Comparison of ENCODE assay signal across 28 cellular contexts in genomic region chr15:62491642-62492041, GRCh38.
A peak's percentile ranks its signal among the peaks of the same experiment; 100 is the strongest.
DNase-seq lines count a peak whose midpoint lies in the region; ATAC-seq, FAIRE-seq and TF ChIP-seq lines count a peak whose summit lies in the region.
"Had no signal": no experiment of that assay in that cellular context is flagged by ENCODE, and none has a peak within 500 bp of the region (broad histone marks: within the 10 kb centered on the region; RNA-seq: fewer than 3 reads in every experiment).

No MANE protein-coding gene starts in this region.

- H3K4ac ChIP-seq in trophoblast cell (ENCODE audit: low read depth, low read length): no peak overlapping the region

- H4K91ac ChIP-seq in trophoblast cell (ENCODE audit: low read depth, low read length): no peak overlapping the region

- H3K36me3 Mint-ChIP-seq in astrocyte (ENCODE audit: low read depth, unreplicated experiment): no peaks in the 10 kb centered on the region
- H3K36me3 Mint-ChIP-seq: activated naive CD8-positive, alpha-beta T cell; CD4-positive, alpha-beta memory T cell had no signal

- H3K27ac Mint-ChIP-seq in astrocyte (ENCODE audit: unreplicated experiment): peak overlapping the region; percentile 3
- H3K27ac Mint-ChIP-seq: activated CD8-positive, alpha-beta T cell treated with anti-CD3 and anti-CD28 coated beads, Interleukin-2, amount 10 ng/mL, durations not matched to agents 7 days and 5 days; activated naive CD8-positive, alpha-beta T cell; activated T-helper 2 cell treated with anti-CD3 and anti-CD28 coated beads, Interferon-gamma antibody, Interleukin-2, Interleukin-4, amounts not matched to agents 10 μg/mL and 5 μg/mL and 100 μg/mL, durations not matched to agents 14 hours and 24 hours and 36 hours; CD4-positive, alpha-beta memory T cell had no signal

- no CpG with 5 or more reads among the region's 2 CpGs for whole genome bisulfite sequencing in trophoblast cell (ENCODE audit: extremely low coverage, insufficient coverage, insufficient read length)

- H3K27me3 ChIP-seq in astrocyte (ENCODE audit: insufficient read depth, low read length) (no peaks in the 10 kb centered on the region), trophoblast cell (ENCODE audit: insufficient read depth, low read length) (no peaks in the 10 kb centered on the region)
- H3K27me3 ChIP-seq: body of pancreas, neutrophil, vagina had no signal

- no peak overlapping the region for H3K14ac ChIP-seq in trophoblast cell (ENCODE audit: low read length)

- no peak overlapping the region for H2BK5ac ChIP-seq in trophoblast cell (ENCODE audit: low read depth, low read length, poor library complexity)

- H3K9me3 Mint-ChIP-seq in astrocyte (ENCODE audit: unreplicated experiment): peaks cover 2% of the 10 kb centered on the region
- H3K9me3 Mint-ChIP-seq: activated T-helper 2 cell treated with anti-CD3 and anti-CD28 coated beads, Interferon-gamma antibody, Interleukin-2, Interleukin-4, amounts not matched to agents 10 μg/mL and 5 μg/mL and 100 μg/mL, durations not matched to agents 14 hours and 24 hours and 36 hours; CD4-positive, alpha-beta memory T cell had no signal

- no peak overlapping the region for H3K4me2 ChIP-seq in astrocyte (ENCODE audit: low read length)
- no peak overlapping the region for H3K4me2 ChIP-seq in trophoblast cell (ENCODE audit: low read length)

- no peaks in the 10 kb centered on the region for H3K36me3 ChIP-seq in astrocyte (ENCODE audit: insufficient read depth, low read length)
- H3K36me3 ChIP-seq in trophoblast cell (ENCODE audit: control insufficient read depth in 1 of 2, insufficient read depth in 2 of 2, low read length in 2 of 2): no peaks in the 10 kb centered on the region
- H3K36me3 ChIP-seq: neutrophil, vagina had no signal

- H3K27ac ChIP-seq in astrocyte (ENCODE audit: low read depth, low read length): no peak overlapping the region
- H3K27ac ChIP-seq in trophoblast cell (ENCODE audit: low read depth, low read length): peak overlapping the region; percentile 51
- H3K27ac ChIP-seq: body of pancreas, neutrophil, vagina had no signal

- no peak overlapping the region for H3K18ac ChIP-seq in trophoblast cell (ENCODE audit: low read length)

- no peak for ATAC-seq in HG03439 (IDR thresholded peaks at IDR 0.05; ENCODE audit: unreplicated experiment)
- ATAC-seq: activated CD8-positive, alpha-beta T cell treated with anti-CD3 and anti-CD28 coated beads, Interleukin-2, amount 10 ng/mL, durations not matched to agents 7 days and 5 days; body of pancreas; left cardiac atrium; PC-3; Right ventricle myocardium inferior; SK-N-SH treated with all-trans-retinoic acid at 6 μM for 48 hours; stimulated activated naive CD8-positive, alpha-beta T cell treated with anti-CD3 and anti-CD28 coated beads, Interleukin-15, Interleukin-2, amounts not matched to agents 100 U/mL and 50 U/mL, for 24 hours had no signal

- peaks cover 21% of the 10 kb centered on the region for H3K79me1 ChIP-seq in trophoblast cell (ENCODE audit: low read length)

- no peak overlapping the region for H4K12ac ChIP-seq in trophoblast cell (ENCODE audit: low read depth, low read length)

- H2AFZ ChIP-seq in astrocyte (ENCODE audit: low read depth, low read length): no peak overlapping the region
- H2AFZ ChIP-seq in trophoblast cell (ENCODE audit: insufficient read depth, low read length, poor library complexity): no peak overlapping the region

- no peaks in the 10 kb centered on the region for H4K20me1 ChIP-seq in astrocyte (ENCODE audit: insufficient read depth, low read length)

- H2BK120ac ChIP-seq in trophoblast cell (ENCODE audit: insufficient read depth, low read length, poor library complexity): no peak overlapping the region

- H3K9ac ChIP-seq in astrocyte (ENCODE audit: low read length) (no peak overlapping the region), trophoblast cell (ENCODE audit: low read length) (no peak overlapping the region)

- H3K9me3 ChIP-seq in astrocyte (ENCODE audit: insufficient read depth, low read depth, low read length): no peaks in the 10 kb centered on the region
- no peaks in the 10 kb centered on the region for H3K9me3 ChIP-seq in trophoblast cell (ENCODE audit: insufficient read depth, low read depth, low read length)
- H3K9me3 ChIP-seq: body of pancreas, neutrophil, vagina had no signal

- no peak overlapping the region for H3K4me3 ChIP-seq in astrocyte (ENCODE audit: insufficient read depth, low read depth, low read length)
- H3K4me3 ChIP-seq in trophoblast cell (ENCODE audit: low read depth, low read length): no peak overlapping the region
- H3K4me3 ChIP-seq: body of pancreas, vagina had no signal

- DNase-seq in GM03348 (ENCODE audit: low spot score): peak; percentile 59
- peak; percentile 68 for DNase-seq in astrocyte (ENCODE audit: low read depth)
- peak; percentile 10 for DNase-seq in glomerular visceral epithelial cell (ENCODE audit: extremely low spot score)
- no peak for DNase-seq in trophoblast cell
- DNase-seq in NCI-H1930 (lab: John Stamatoyannopoulos, UW): no peak
- DNase-seq in COLO829 (ENCODE audit: low spot score): no peak
- no peak for DNase-seq in KBM-7
- DNase-seq: activated CD8-positive, alpha-beta T cell treated with anti-CD3 and anti-CD28 coated beads, Interleukin-2, amount 10 ng/mL, durations not matched to agents 7 days and 5 days; AML-193; body of pancreas; CD4-positive, alpha-beta memory T cell; DMS153; KG1; left cardiac atrium; NCI-H1436; NCI-H2107; NCI-H510A; PC-3; stimulated activated naive CD8-positive, alpha-beta T cell treated with anti-CD3 and anti-CD28 coated beads, Interleukin-15, Interleukin-2, amounts not matched to agents 100 U/mL and 50 U/mL, for 24 hours; T-helper 2 cell had no signal

- peak; percentile 74 for FAIRE-seq in astrocyte (lab: Jason Lieb, UNC)
- FAIRE-seq: H54 had no signal

- H3K4me1 Mint-ChIP-seq in astrocyte (ENCODE audit: low read depth, unreplicated experiment): peaks cover 33% of the 10 kb centered on the region
- H3K4me1 Mint-ChIP-seq: CD4-positive, alpha-beta memory T cell had no signal

- H3K27me3 Mint-ChIP-seq in astrocyte (ENCODE audit: low read depth, unreplicated experiment): peaks cover 2% of the 10 kb centered on the region
- H3K27me3 Mint-ChIP-seq: activated naive CD8-positive, alpha-beta T cell had no signal

- H3K4me1 ChIP-seq in astrocyte (ENCODE audit: insufficient read depth, low read length): peaks cover 14% of the 10 kb centered on the region
- H3K4me1 ChIP-seq in trophoblast cell (ENCODE audit: control insufficient read depth in 1 of 2, insufficient read depth in 2 of 2, low read length in 2 of 2): peaks cover 16 to 28% of the 10 kb centered on the region in 2 experiments
- H3K4me1 ChIP-seq: body of pancreas had no signal

- no peak overlapping the region for H3K23ac ChIP-seq in trophoblast cell (ENCODE audit: low read length)

- H4K8ac ChIP-seq in trophoblast cell (ENCODE audit: low read depth, low read length): no peak overlapping the region

- TF ChIP-seq CTCF in astrocyte (IDR thresholded peaks at IDR 0.05; ENCODE audit: insufficient read depth, low read depth, low read length): no peak

- H2AK5ac ChIP-seq in trophoblast cell (ENCODE audit: low read length): no peak overlapping the region

- in situ Hi-C loops in KBM-7 (cut with MboI; ENCODE audit: low pct_unique_long_range_greater_than_20kb, low sequenced_read_pairs): no loop called here

- H3K79me2 ChIP-seq in astrocyte (ENCODE audit: insufficient read depth, low read length) (peaks cover 4% of the 10 kb centered on the region), trophoblast cell (ENCODE audit: control insufficient read depth, insufficient read depth, low read length, poor library complexity) (peaks cover 2% of the 10 kb centered on the region)

- no peak overlapping the region for H3K4me3 Mint-ChIP-seq in astrocyte (ENCODE audit: unreplicated experiment)
- H3K4me3 Mint-ChIP-seq: activated CD8-positive, alpha-beta T cell treated with anti-CD3 and anti-CD28 coated beads, Interleukin-2, amount 10 ng/mL, durations not matched to agents 7 days and 5 days; activated naive CD8-positive, alpha-beta T cell; CD4-positive, alpha-beta memory T cell had no signal

- H2BK12ac ChIP-seq in trophoblast cell (ENCODE audit: low read length): no peak overlapping the region

Comparison
In these comparisons a context has a peak if more than half of its experiments do, and no peak if none do; other contexts are left out.
1. DNase-seq: peak in GM03348 (single experiment), astrocyte (single experiment) and glomerular visceral epithelial cell (single experiment); none in trophoblast cell (0 of 2), NCI-H1930 (0 of 2), COLO829 (single experiment) and KBM-7 (single experiment).